In the genomic region with DNA sequence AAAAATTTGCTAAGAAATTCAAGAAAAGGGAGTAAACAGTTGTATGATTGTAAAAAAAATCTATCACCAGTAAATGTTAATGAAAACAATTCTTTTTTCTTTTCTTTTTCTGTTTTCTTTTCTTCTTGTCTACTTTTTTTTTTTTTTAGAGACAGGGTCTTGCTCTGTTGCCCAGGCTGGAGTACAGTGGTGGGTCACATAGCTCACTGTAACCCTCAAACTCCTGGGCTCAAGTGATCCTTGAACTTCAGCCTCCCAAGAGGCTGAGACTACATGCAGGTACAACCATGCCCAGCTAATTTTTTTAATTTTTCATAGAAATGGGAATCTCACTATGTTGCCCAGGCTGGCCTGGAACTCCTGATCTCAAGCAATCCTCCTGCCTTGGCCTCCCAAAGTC, we compare ENCODE assay signal across 13 cellular contexts. TPM values are rescaled to one million over a fixed set of nuclear protein-coding genes. Genes with fewer than 3 reads are reported as not detected.
A peak's percentile ranks its signal among the peaks of the same experiment; 100 is the strongest.
DNase-seq lines count a peak whose midpoint lies in the region; ATAC-seq and TF ChIP-seq lines count a peak whose summit lies in the region.
"Had no signal": no experiment of that assay in that cellular context is flagged by ENCODE, and none has a peak within 500 bp of the region (broad histone marks: within the 10 kb centered on the region; RNA-seq: fewer than 3 reads in every experiment).

No MANE protein-coding gene starts in this region.

- CTCF ChIA-PET in IMR-90 (lab: Yijun Ruan, JAX) = no interaction called here

- H3K9me3 ChIP-seq in IMR-90 (ENCODE audit: control insufficient read depth, insufficient read depth, low read length) (no peaks in the 10 kb centered on the region), hepatocyte (ENCODE audit: low read depth) (no peaks in the 10 kb centered on the region)

- no TSS peak for BruUV-seq in IMR-90 (replicated peaks; lab: Mats Ljungman, UMichigan)

- no peak overlapping the region for H2BK15ac ChIP-seq in IMR-90 (ENCODE audit: low read depth, low read length)

- no peak overlapping the region for H3K56ac ChIP-seq in IMR-90 (ENCODE audit: extremely low read depth, insufficient read depth, low read length)

- H3K27ac ChIP-seq in C4-2B (peak overlapping the region; percentile 49; the same call in 1 of the 2 replicates), IMR-90 (ENCODE audit: insufficient read depth, low read length) (no peak overlapping the region), hepatocyte (peak overlapping the region; percentile 34)

- intact Hi-C loops in IMR-90 (cut with micrococcal nuclease) = no loop called here

- H3K4me1 ChIP-seq in IMR-90 (ENCODE audit: control insufficient read depth, insufficient read depth, low read length) (peaks cover 6% of the 10 kb centered on the region), hepatocyte (ENCODE audit: insufficient read depth) (peaks cover 7% of the 10 kb centered on the region)

- H3K36me3 ChIP-seq in IMR-90 (ENCODE audit: control insufficient read depth, insufficient read depth, low read length) (no peaks in the 10 kb centered on the region), hepatocyte (replicated peaks; ENCODE audit: insufficient read depth, low read depth) (no peaks in the 10 kb centered on the region)

- no peak overlapping the region for H3K14ac ChIP-seq in IMR-90 (replicated peaks; ENCODE audit: low read depth, low read length)

- no peak overlapping the region for H2AK9ac ChIP-seq in IMR-90 (replicated peaks; ENCODE audit: low read depth, low read length, poor library complexity)

- no peak for TF ChIP-seq CTCF in C4-2B (conservative IDR thresholded peaks at IDR 0.05)
- TF ChIP-seq CTCF in IMR-90 (conservative IDR thresholded peaks at IDR 0.05; ENCODE audit: low read depth, low read length) = no peak
- TF ChIP-seq CTCF in hepatocyte (IDR thresholded peaks at IDR 0.05; ENCODE audit: poor library complexity) = no peak

- H2BK20ac ChIP-seq in IMR-90 (ENCODE audit: low read depth, low read length) = 0 out of 2 replicates have a peak overlapping the region, but pooled peaks have one; percentile 25

- no peak for ATAC-seq in IMR-90 (ENCODE audit: low read depth)
- ATAC-seq in HG03095 (IDR thresholded peaks at IDR 0.05; ENCODE audit: unreplicated experiment) = no peak
- no peak for ATAC-seq in GM18868 (IDR thresholded peaks at IDR 0.05; ENCODE audit: unreplicated experiment)
- ATAC-seq: CD8-positive, alpha-beta T cell; GM23338; K562 had no signal

- H2AFZ ChIP-seq in IMR-90 (replicated peaks; ENCODE audit: low read length, poor library complexity) (no peak overlapping the region), hepatocyte (no peak overlapping the region)

- no peak for TF ChIP-seq RAD21 in IMR-90 (IDR thresholded peaks at IDR 0.05; ENCODE audit: low read length)

- H2AK5ac ChIP-seq in IMR-90 (ENCODE audit: low read depth, low read length) = no peak overlapping the region

- H3K27me3 ChIP-seq in IMR-90 (ENCODE audit: control insufficient read depth, insufficient read depth, low read length) = no peaks in the 10 kb centered on the region
- H3K27me3 ChIP-seq in hepatocyte = no peaks in the 10 kb centered on the region

- peaks cover 5% of the 10 kb centered on the region; the same call in 1 of the 2 replicates for H3K9me1 ChIP-seq in IMR-90 (ENCODE audit: insufficient read depth, low read length)

- H3K79me1 ChIP-seq in IMR-90 (ENCODE audit: low read depth in 1 of 2, low read length in 2 of 2) = no peaks in the 10 kb centered on the region; a peak in 1 of 4 replicates

- dilution Hi-C loops in IMR-90 (cut with HindIII; ENCODE audit: low sequenced_read_pairs, unreplicated experiment) = no loop called here

- POLR2A ChIA-PET in IMR-90 (lab: Charles Lee; ENCODE audit: unreplicated experiment) = no interaction called here

- H3K79me2 ChIP-seq in hepatocyte = no peaks in the 10 kb centered on the region

- no peak overlapping the region for H3K9ac ChIP-seq in IMR-90 (ENCODE audit: low read depth, low read length)

- H4K5ac ChIP-seq in IMR-90 (ENCODE audit: low read depth, low read length) = no peak overlapping the region

- H3K4ac ChIP-seq in IMR-90 (ENCODE audit: low read depth, low read length) = no peak overlapping the region

- no peak overlapping the region for H3K18ac ChIP-seq in IMR-90 (ENCODE audit: low read depth, low read length)

- no peak overlapping the region for H3K4me2 ChIP-seq in IMR-90 (ENCODE audit: low read depth, low read length)
- H3K4me2 ChIP-seq in hepatocyte = peak overlapping the region; percentile 23
- H3K4me2 ChIP-seq: GM23338 had no signal

- H3K23ac ChIP-seq in IMR-90 (ENCODE audit: low read depth, low read length) = no peak overlapping the region

- H3K4me3 ChIP-seq in IMR-90 (ENCODE audit: insufficient read depth, low read depth, low read length) = no peak overlapping the region
- no peak overlapping the region for H3K4me3 ChIP-seq in hepatocyte
- H3K4me3 ChIP-seq: GM23338, K562 had no signal

- DNase-seq in IMR-90 (no peak), hepatocyte (ENCODE audit: low spot score) (no peak), C1 segment of cervical spinal cord (lab: John Stamatoyannopoulos, UW) (no peak)
- DNase-seq: AML-193; Calu3; CD8-positive, alpha-beta T cell; HCEC 1CT; HFFc6 had no signal

- H4K20me1 ChIP-seq in IMR-90 (ENCODE audit: insufficient read depth, low read length) (no peaks in the 10 kb centered on the region), hepatocyte (ENCODE audit: insufficient read depth, poor library complexity, severe bottlenecking) (no peaks in the 10 kb centered on the region)

- no peaks in the 10 kb centered on the region for H3K9me2 ChIP-seq in hepatocyte (replicated peaks; ENCODE audit: insufficient read depth)

- no peak overlapping the region for H2BK5ac ChIP-seq in IMR-90 (ENCODE audit: low read depth, low read length, poor library complexity, severe bottlenecking)

- no peak overlapping the region for H2BK120ac ChIP-seq in IMR-90 (ENCODE audit: low read depth, low read length)

- no peak overlapping the region for H4K8ac ChIP-seq in IMR-90 (ENCODE audit: low read depth in 2 of 2, low read length in 2 of 2)

- no peak for TF ChIP-seq POLR2A in IMR-90 (IDR thresholded peaks at IDR 0.05; ENCODE audit: low read depth, low read length)

- no peak overlapping the region for H4K91ac ChIP-seq in IMR-90 (ENCODE audit: insufficient read depth, low read depth, low read length)

- in situ Hi-C loops in IMR-90 (cut with MboI; ENCODE audit: low sequenced_read_pairs) = no loop called here

TF ChIP-seq in IMR-90, 13 proteins besides CTCF, POLR2A, EP300 and RAD21:
- TF ChIP-seq RCOR1 (IDR thresholded peaks at IDR 0.05; ENCODE audit: insufficient replicate concordance, low read length) (no peak), MAFK (IDR thresholded peaks at IDR 0.05; ENCODE audit: low read depth, low read length) (no peak), FOS (IDR thresholded peaks at IDR 0.05; ENCODE audit: low read depth, low read length) (no peak), SMC3 (IDR thresholded peaks at IDR 0.05; ENCODE audit: low read depth, low read length) (no peak), MAZ (IDR thresholded peaks at IDR 0.05; ENCODE audit: borderline replicate concordance, low read depth, low read length) (no peak), BHLHE40 (IDR thresholded peaks at IDR 0.05; ENCODE audit: low read depth, low read length) (no peak), RFX5 (IDR thresholded peaks at IDR 0.05; ENCODE audit: low read depth, low read length) (no peak), CEBPB (IDR thresholded peaks at IDR 0.05; ENCODE audit: low read depth, low read length) (no peak)

RNA-seq across cellular contexts. Expression of a gene that starts 57.2 kb away (rescaled TPM):
- total RNA-seq in IMR-90 (2012; rRNA removed) (16.9 and 17.7 TPM in 2 replicates), hepatocyte (40.3 and 45.5 TPM in 2 replicates)
- polyA plus RNA-seq in IMR-90 (2012; rRNA removed) (8.8 and 10.3 TPM in 2 replicates), hepatocyte (38.8 and 39.2 TPM in 2 replicates)
- 6.3 and 10.9 TPM in 2 replicates for polyA plus RNA-seq in IMR-90 (2012; cell fraction: cytosol; rRNA removed)
- polyA plus RNA-seq in IMR-90 (2012; cell fraction: nucleus; rRNA removed; ENCODE audit: low replicate concordance) = 8.6 and 22.7 TPM in 2 replicates
